In genomic region chr17:29089601-29090044, GRCh38 we compare ENCODE assay signal across 12 cellular contexts. TPM values are rescaled to one million over a fixed set of nuclear protein-coding genes. Genes with fewer than 3 reads are reported as not detected.
DNase-seq lines count a peak whose midpoint lies in the region; ATAC-seq and TF ChIP-seq lines count a peak whose summit lies in the region.
"Had no signal": no experiment of that assay in that cellular context is flagged by ENCODE, and none has a peak within 500 bp of the region (broad histone marks: within the 10 kb centered on the region; RNA-seq: fewer than 3 reads in every experiment).

No MANE protein-coding gene starts in this region.

- H3K27ac ChIP-seq in A673 (ENCODE audit: low read depth, low read length, poor library complexity, severe bottlenecking) (peak overlapping the region; percentile 32), upper lobe of right lung (no peak overlapping the region)
- H3K27ac ChIP-seq: coronary artery had no signal

- POLR2A ChIA-PET in A673 (lab: Charles Lee; ENCODE audit: low non-redundant PET): interaction anchor here (1.1 kb wide), 1 partner anchor 28 kb away, joined by 3 read pairs; no protein-coding TSS in a partner anchor

- intact Hi-C loops in A673 (cut with micrococcal nuclease; ENCODE audit: unreplicated experiment): no loop called here
- intact Hi-C loops in upper lobe of right lung (cut with DNase I): no loop called here

- H3K4me1 ChIP-seq in A673 (ENCODE audit: insufficient read depth, low read length, poor library complexity, severe bottlenecking) (peaks cover 32% of the 10 kb centered on the region), upper lobe of right lung (no peaks in the 10 kb centered on the region)

- TF ChIP-seq CTCF in A673 (conservative IDR thresholded peaks at IDR 0.05; ENCODE audit: low read depth, low read length): no peak
- TF ChIP-seq CTCF in upper lobe of right lung (IDR thresholded peaks at IDR 0.05): no peak

- H3K9me3 ChIP-seq in A673 (ENCODE audit: low read depth, low read length, poor library complexity, severe bottlenecking): no peaks in the 10 kb centered on the region
- no peaks in the 10 kb centered on the region for H3K9me3 ChIP-seq in upper lobe of right lung

- no peak overlapping the region for H3K4me3 Mint-ChIP-seq in stimulated activated naive CD8-positive, alpha-beta T cell treated with anti-CD3 and anti-CD28 coated beads, Interleukin-15, amount 100 ng/mL, for 72 hours
- H3K4me3 Mint-ChIP-seq: activated B cell treated with CpG ODN at 0.5 μM for 24 hours had no signal

- DNase-seq in A673 (ENCODE audit: low spot score) (no peak), NCI-H1092 treated with DMSO at 0.1 percent for 48 hours (lab: John Stamatoyannopoulos, UW) (peak; percentile 80), cerebellar cortex (ENCODE audit: low spot score) (peak; percentile 92), midbrain (lab: John Stamatoyannopoulos, UW) (peak; percentile 84), NCI-H2107 treated with DMSO at 0.1 percent for 48 hours (lab: John Stamatoyannopoulos, UW; ENCODE audit: unreplicated experiment) (no peak), H7 (no peak), upper lobe of right lung (no peak)
- DNase-seq in stimulated activated naive CD8-positive, alpha-beta T cell treated with anti-CD3 and anti-CD28 coated beads, Interleukin-15, amount 100 ng/mL, for 72 hours: no peak
- DNase-seq: activated B cell treated with CpG ODN at 0.5 μM for 24 hours, mesendoderm had no signal

- no peaks in the 10 kb centered on the region for H3K9me3 Mint-ChIP-seq in stimulated activated naive CD8-positive, alpha-beta T cell treated with anti-CD3 and anti-CD28 coated beads, Interleukin-15, amount 100 ng/mL, for 72 hours
- H3K9me3 Mint-ChIP-seq: activated B cell treated with CpG ODN at 0.5 μM for 24 hours had no signal

- no peaks in the 10 kb centered on the region for H3K27me3 Mint-ChIP-seq in stimulated activated naive CD8-positive, alpha-beta T cell treated with anti-CD3 and anti-CD28 coated beads, Interleukin-15, amount 100 ng/mL, for 72 hours
- H3K27me3 Mint-ChIP-seq: activated B cell treated with CpG ODN at 0.5 μM for 24 hours, progenitor cell of endocrine pancreas had no signal

- ATAC-seq in stimulated activated naive CD8-positive, alpha-beta T cell treated with anti-CD3 and anti-CD28 coated beads, Interleukin-15, amount 100 ng/mL, for 72 hours: no peak
- ATAC-seq in upper lobe of right lung: no peak

- CTCF ChIA-PET in A673 (lab: Charles Lee): interaction anchor here (0.6 kb wide), 1 partner anchor 269 kb away, joined by 3 read pairs; no protein-coding TSS in a partner anchor

- H3K27me3 ChIP-seq in A673 (replicated peaks; ENCODE audit: insufficient read depth, low read depth, low read length, poor library complexity) (no peaks in the 10 kb centered on the region), H7 (ENCODE audit: control insufficient read depth, insufficient read depth, low read length) (no peaks in the 10 kb centered on the region), upper lobe of right lung (no peaks in the 10 kb centered on the region)

- BruUV-seq in A673 (replicated peaks; lab: Mats Ljungman, UMichigan): no TSS peak

- H3K36me3 ChIP-seq in A673 (ENCODE audit: insufficient read depth, low read length, poor library complexity, severe bottlenecking) (peaks cover 17% of the 10 kb centered on the region), H7 (replicated peaks; ENCODE audit: control insufficient read depth, insufficient read depth, low read length) (peaks cover 12% of the 10 kb centered on the region), upper lobe of right lung (peaks cover 90% of the 10 kb centered on the region)

- peak overlapping the region in 1 of 2 donors; percentile 61 for H3K27ac Mint-ChIP-seq in stimulated activated naive CD8-positive, alpha-beta T cell treated with anti-CD3 and anti-CD28 coated beads, Interleukin-15, amount 100 ng/mL, for 72 hours
- H3K27ac Mint-ChIP-seq: activated B cell treated with CpG ODN at 0.5 μM for 24 hours had no signal

- no peak overlapping the region for H3K4me3 ChIP-seq in A673 (ENCODE audit: low read depth, low read length, poor library complexity, severe bottlenecking)
- H3K4me3 ChIP-seq in H7 (ENCODE audit: insufficient read depth, low read depth, low read length): no peak overlapping the region
- H3K4me3 ChIP-seq in upper lobe of right lung: no peak overlapping the region
- H3K4me3 ChIP-seq: coronary artery had no signal

- no peaks in the 10 kb centered on the region for H3K4me1 Mint-ChIP-seq in stimulated activated naive CD8-positive, alpha-beta T cell treated with anti-CD3 and anti-CD28 coated beads, Interleukin-15, amount 100 ng/mL, for 72 hours
- H3K4me1 Mint-ChIP-seq: activated B cell treated with CpG ODN at 0.5 μM for 24 hours had no signal

RNA-seq across cellular contexts. Expression of gene PIPOX, which starts 46.7 kb away (rescaled TPM):
- 7.8 and 8.8 TPM in 2 replicates for total RNA-seq in A673 (2021)
- total RNA-seq in H7 (2014; rRNA removed; shearing (Covaris generic)): 17.4 and 26.4 TPM in 2 replicates
- 0.87 TPM for total RNA-seq in upper lobe of right lung

Comparison
In these comparisons a context has a peak if more than half of its experiments do, and no peak if none do; other contexts are left out.
1. DNase-seq: peak in NCI-H1092 treated with DMSO at 0.1 percent for 48 hours (single experiment), cerebellar cortex (single experiment) and midbrain (single experiment); none in A673 (single experiment), stimulated activated naive CD8-positive, alpha-beta T cell treated with anti-CD3 and anti-CD28 coated beads, Interleukin-15, amount 100 ng/mL, for 72 hours (0 of 2), NCI-H2107 treated with DMSO at 0.1 percent for 48 hours (single experiment), H7 (single experiment) and upper lobe of right lung (single experiment).